In genomic region chr15:48966595-48967301, GRCh38 we compare ENCODE assay signal across 9 cellular contexts. TPM values are rescaled to one million over a fixed set of nuclear protein-coding genes. Genes with fewer than 3 reads are reported as not detected.
A peak's percentile ranks its signal among the peaks of the same experiment; 100 is the strongest.
DNase-seq lines count a peak whose midpoint lies in the region; ATAC-seq lines count a peak whose summit lies in the region.
"Had no signal": no experiment of that assay in that cellular context is flagged by ENCODE, and none has a peak within 500 bp of the region (broad histone marks: within the 10 kb centered on the region; RNA-seq: fewer than 3 reads in every experiment).

No MANE protein-coding gene starts in this region.

- peaks cover 54% of the 10 kb centered on the region for H3K4me1 Mint-ChIP-seq in activated CD4-positive, alpha-beta memory T cell treated with anti-CD3 and anti-CD28 coated beads, Interleukin-2, amount 10 ng/mL, durations not matched to agents 7 days and 5 days

- ATAC-seq in GM19372 (IDR thresholded peaks at IDR 0.05; ENCODE audit: low read depth, unreplicated experiment) (peak; percentile 61), HG03342 (IDR thresholded peaks at IDR 0.05; ENCODE audit: unreplicated experiment) (peak; percentile 78)

- peaks cover 4% of the 10 kb centered on the region; the same call in 1 of the 2 replicates for H3K4me1 ChIP-seq in HAP-1

- peak overlapping the region; percentile 66 for H3K27ac Mint-ChIP-seq in activated CD4-positive, alpha-beta memory T cell treated with anti-CD3 and anti-CD28 coated beads, Interleukin-2, amount 10 ng/mL, durations not matched to agents 7 days and 5 days

- POLR2A ChIA-PET in activated CD4-positive, alpha-beta memory T cell treated with anti-CD3 and anti-CD28 coated beads, Interleukin-2, amount 10 ng/mL, durations not matched to agents 7 days and 5 days (lab: Charles Lee): interaction anchor here (1.0 to 6.8 kb wide), 6 partner anchors 9 to 203 kb away, joined by 3 to 55 read pairs (median 5); partner anchors contain the start of genes COPS2, EID1 and GALK2

- H3K27me3 ChIP-seq in HAP-1 (ENCODE audit: low read depth): no peaks in the 10 kb centered on the region

- CTCF ChIA-PET in activated CD4-positive, alpha-beta memory T cell treated with anti-CD3 and anti-CD28 coated beads, Interleukin-2, amount 10 ng/mL, durations not matched to agents 7 days and 5 days (lab: Charles Lee): interaction anchor here (1.0 to 6.4 kb wide), 7 partner anchors 9 to 160 kb away, joined by 3 to 113 read pairs (median 6); no protein-coding TSS in a partner anchor

- H3K36me3 Mint-ChIP-seq in activated CD4-positive, alpha-beta memory T cell treated with anti-CD3 and anti-CD28 coated beads, Interleukin-2, amount 10 ng/mL, durations not matched to agents 7 days and 5 days (ENCODE audit: low read depth): peaks cover 2% of the 10 kb centered on the region

- H3K4me3 ChIP-seq in HAP-1: no peak overlapping the region
- H3K4me3 ChIP-seq: cardiac muscle cell had no signal

- no peaks in the 10 kb centered on the region for H3K36me3 ChIP-seq in HAP-1 (replicated peaks)
- H3K36me3 ChIP-seq: cardiac muscle cell had no signal

- no peak overlapping the region for H3K4me3 Mint-ChIP-seq in activated CD4-positive, alpha-beta memory T cell treated with anti-CD3 and anti-CD28 coated beads, Interleukin-2, amount 10 ng/mL, durations not matched to agents 7 days and 5 days

- peak; percentile 51 for DNase-seq in AML-193 (lab: John Stamatoyannopoulos, UW)
- peak; percentile 62 for DNase-seq in activated CD4-positive, alpha-beta memory T cell treated with anti-CD3 and anti-CD28 coated beads, Interleukin-2, amount 10 ng/mL, durations not matched to agents 7 days and 5 days
- peak; percentile 20 for DNase-seq in stimulated activated CD8-positive, alpha-beta memory T cell treated with anti-CD3 and anti-CD28 coated beads, Interleukin-12 subunit alpha, Interleukin-12 subunit beta, amount 100 ng/mL, for 1 hour (ENCODE audit: low read depth)
- DNase-seq in T1000 (lab: John Stamatoyannopoulos, UW): no peak
- DNase-seq in HuH-7.5 (ENCODE audit: low spot score): no peak
- DNase-seq in HAP-1 (ENCODE audit: low spot score in 2 of 2): no peak

- peaks cover 19% of the 10 kb centered on the region for H3K27me3 Mint-ChIP-seq in activated CD4-positive, alpha-beta memory T cell treated with anti-CD3 and anti-CD28 coated beads, Interleukin-2, amount 10 ng/mL, durations not matched to agents 7 days and 5 days

- no peaks in the 10 kb centered on the region for H3K9me3 ChIP-seq in HAP-1

- in situ Hi-C loops in HAP-1 (cut with MboI; ENCODE audit: low sequenced_read_pairs): no loop called here

- H3K9me3 Mint-ChIP-seq in activated CD4-positive, alpha-beta memory T cell treated with anti-CD3 and anti-CD28 coated beads, Interleukin-2, amount 10 ng/mL, durations not matched to agents 7 days and 5 days: peaks cover 5% of the 10 kb centered on the region

RNA-seq across cellular contexts. Expression of gene SHC4, which starts 3.0 kb away (rescaled TPM):
- 1 to 10 TPM; 1.9 to 2.8 TPM for total RNA-seq in activated CD4-positive, alpha-beta memory T cell treated with anti-CD3 and anti-CD28 coated beads, Interleukin-2, amount 10 ng/mL, durations not matched to agents 7 days and 5 days

Comparison
In these comparisons a context has a peak if more than half of its experiments do, and no peak if none do; other contexts are left out.
1. DNase-seq: peak in AML-193 (2 of 2), activated CD4-positive, alpha-beta memory T cell treated with anti-CD3 and anti-CD28 coated beads, Interleukin-2, amount 10 ng/mL, durations not matched to agents 7 days and 5 days (single experiment) and stimulated activated CD8-positive, alpha-beta memory T cell treated with anti-CD3 and anti-CD28 coated beads, Interleukin-12 subunit alpha, Interleukin-12 subunit beta, amount 100 ng/mL, for 1 hour (single experiment); none in T1000 (single experiment), HuH-7.5 (single experiment) and HAP-1 (0 of 2).